1 cellular context compared by ENCODE assay signal in the genomic region with DNA sequence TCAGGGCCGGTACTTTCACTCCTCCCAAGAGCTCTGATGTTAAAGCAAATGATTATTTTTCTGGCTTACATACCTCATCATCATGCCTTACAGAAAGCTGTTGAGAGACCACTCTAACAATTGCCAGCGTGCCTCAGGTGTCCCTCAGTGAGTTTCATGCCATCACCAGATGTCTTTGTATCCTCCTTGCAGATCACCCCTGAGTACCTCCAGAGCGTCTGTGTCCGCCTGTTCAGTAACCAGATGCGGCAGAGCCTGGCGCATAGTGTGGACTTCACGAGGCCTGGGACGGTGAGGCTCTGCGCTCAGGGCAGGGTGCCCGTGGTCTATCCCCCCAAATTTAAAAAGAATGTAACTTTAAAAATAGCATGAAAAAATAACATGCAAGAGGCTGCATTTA.
TF ChIP-seq lines count a peak whose summit lies in the region.

No MANE protein-coding gene starts in this region.

TF ChIP-seq in GM23338, 12 proteins besides CTCF, POLR2A, EP300 and RAD21:
- no peak for TF ChIP-seq REST (IDR thresholded peaks at IDR 0.05; ENCODE audit: unreplicated experiment)
- TF ChIP-seq ZNF462 (CRISPR knock-in tag; IDR thresholded peaks at IDR 0.05): no peak
- no peak for TF ChIP-seq STAT1 (IDR thresholded peaks at IDR 0.05; ENCODE audit: unreplicated experiment)
- TF ChIP-seq ZNF114 (CRISPR knock-in tag; IDR thresholded peaks at IDR 0.05): no peak
- TF ChIP-seq POLR2AphosphoS5 (IDR thresholded peaks at IDR 0.05; ENCODE audit: low read depth): no peak
- no peak for TF ChIP-seq NANOG (IDR thresholded peaks at IDR 0.05; ENCODE audit: borderline replicate concordance)
- no peak for TF ChIP-seq CREB1 (CRISPR knock-in tag; IDR thresholded peaks at IDR 0.05; ENCODE audit: low read depth)
- no peak for TF ChIP-seq EZH2phosphoT487 (IDR thresholded peaks at IDR 0.05; ENCODE audit: unreplicated experiment)
- no peak for TF ChIP-seq ZNF331 (CRISPR knock-in tag; IDR thresholded peaks at IDR 0.05; ENCODE audit: low read depth)
- TF ChIP-seq ETS1 (IDR thresholded peaks at IDR 0.05): no peak
